ENCODE assay signal across 10 cellular contexts in genomic region chr1:237042892-237043576, GRCh38. TPM values are rescaled to one million over a fixed set of nuclear protein-coding genes. Genes with fewer than 3 reads are reported as not detected.
A peak's percentile ranks its signal among the peaks of the same experiment; 100 is the strongest.
DNase-seq lines count a peak whose midpoint lies in the region; TF ChIP-seq lines count a peak whose summit lies in the region.
"Had no signal": no experiment of that assay in that cellular context is flagged by ENCODE, and none has a peak within 500 bp of the region (broad histone marks: within the 10 kb centered on the region; RNA-seq: fewer than 3 reads in every experiment).

No MANE protein-coding gene starts in this region.

- CTCF ChIA-PET in CD8-positive, alpha-beta memory T cell (lab: Charles Lee), result no interaction called here

- TF ChIP-seq CTCF in GM06990 (IDR thresholded peaks at IDR 0.05; ENCODE audit: insufficient read depth, low read length, poor library complexity, severe bottlenecking) (no peak), WERI-Rb-1 (IDR thresholded peaks at IDR 0.05; ENCODE audit: low read depth, low read length) (no peak), left ventricle myocardium inferior (IDR thresholded peaks at IDR 0.05; ENCODE audit: borderline replicate concordance) (no peak)

- H3K9me3 Mint-ChIP-seq in CD8-positive, alpha-beta memory T cell, result peaks cover 0 to 2% (median 0%) of the 10 kb centered on the region in 5 donors
- H3K9me3 Mint-ChIP-seq: activated B cell treated with CpG ODN at 0.5 μM for 24 hours had no signal

- H3K4me1 Mint-ChIP-seq in CD8-positive, alpha-beta memory T cell, result peaks cover 7 to 22% (median 19%) of the 10 kb centered on the region in 3 donors

- DNase-seq in GM06990 (ENCODE audit: extremely low read depth, insufficient read length), result peak; percentile 28
- peak; percentile 42 for DNase-seq in WERI-Rb-1
- peak; percentile 52 for DNase-seq in left ventricle myocardium inferior
- DNase-seq in mucosa of gallbladder (ENCODE audit: low spot score), result no peak
- DNase-seq in NCI-H774 (lab: John Stamatoyannopoulos, UW), result no peak
- no peak for DNase-seq in NCI-H2196 treated with DMSO at 0.1 percent for 48 hours (lab: John Stamatoyannopoulos, UW; ENCODE audit: unreplicated experiment)
- no peak for DNase-seq in CD8-positive, alpha-beta memory T cell
- DNase-seq: activated B cell treated with CpG ODN at 0.5 μM for 24 hours, HFFc6 had no signal

- H3K4me3 ChIP-seq in GM06990 (replicated peaks; ENCODE audit: low read depth, low read length), result no peak overlapping the region
- H3K4me3 ChIP-seq in WERI-Rb-1 (ENCODE audit: low read depth, low read length), result peak overlapping the region; percentile 73
- H3K4me3 ChIP-seq in left ventricle myocardium inferior, result peak overlapping the region; percentile 77
- peak overlapping the region; percentile 70 for H3K4me3 ChIP-seq in rectal smooth muscle tissue (ENCODE audit: low read length)
- H3K4me3 ChIP-seq in CD8-positive, alpha-beta memory T cell (ENCODE audit: low read length), result no peak overlapping the region

- H3K27me3 ChIP-seq in GM06990 (replicated peaks; ENCODE audit: control insufficient read depth, insufficient read depth, low read length) (no peaks in the 10 kb centered on the region; the same call in 1 of the 2 replicates), WERI-Rb-1 (ENCODE audit: insufficient read depth, low read depth, severe bottlenecking) (peaks cover 12% of the 10 kb centered on the region), left ventricle myocardium inferior (ENCODE audit: low read depth) (peaks cover 47% of the 10 kb centered on the region), rectal smooth muscle tissue (ENCODE audit: control insufficient read depth, insufficient read depth, low read length) (peaks cover 6% of the 10 kb centered on the region)
- peaks cover 6% of the 10 kb centered on the region for H3K27me3 ChIP-seq in CD8-positive, alpha-beta memory T cell (ENCODE audit: insufficient read depth, low read length, poor library complexity, severe bottlenecking)

- H3K9me3 ChIP-seq in WERI-Rb-1 (ENCODE audit: severe bottlenecking) (no peaks in the 10 kb centered on the region), left ventricle myocardium inferior (replicated peaks) (no peaks in the 10 kb centered on the region)
- H3K9me3 ChIP-seq in CD8-positive, alpha-beta memory T cell (ENCODE audit: low read length), result no peaks in the 10 kb centered on the region

- peak overlapping the region in 3 of 7 donors; percentile 5 to 59 (median 9) for H3K4me3 Mint-ChIP-seq in CD8-positive, alpha-beta memory T cell
- H3K4me3 Mint-ChIP-seq: activated B cell treated with CpG ODN at 0.5 μM for 24 hours, HFFc6 had no signal

- no peak overlapping the region for H3K27ac Mint-ChIP-seq in CD8-positive, alpha-beta memory T cell
- H3K27ac Mint-ChIP-seq: activated B cell treated with CpG ODN at 0.5 μM for 24 hours, HFFc6 had no signal

- H3K36me3 ChIP-seq in GM06990 (ENCODE audit: control insufficient read depth, insufficient read depth, low read length), result no peaks in the 10 kb centered on the region
- H3K36me3 ChIP-seq in WERI-Rb-1, result no peaks in the 10 kb centered on the region
- H3K36me3 ChIP-seq in left ventricle myocardium inferior, result no peaks in the 10 kb centered on the region
- no peaks in the 10 kb centered on the region for H3K36me3 ChIP-seq in rectal smooth muscle tissue (ENCODE audit: control insufficient read depth, insufficient read depth, low read length)
- H3K36me3 ChIP-seq in CD8-positive, alpha-beta memory T cell (ENCODE audit: insufficient read depth, low read length), result no peaks in the 10 kb centered on the region

- H3K4me1 ChIP-seq in left ventricle myocardium inferior (peaks cover 33% of the 10 kb centered on the region), rectal smooth muscle tissue (ENCODE audit: control insufficient read depth, insufficient read depth, low read length) (peaks cover 3% of the 10 kb centered on the region)
- no peaks in the 10 kb centered on the region for H3K4me1 ChIP-seq in CD8-positive, alpha-beta memory T cell (ENCODE audit: insufficient read depth, low read length)

- no peak overlapping the region for H3K9ac ChIP-seq in rectal smooth muscle tissue (ENCODE audit: low read length)

- POLR2A ChIA-PET in CD8-positive, alpha-beta memory T cell (lab: Charles Lee), result no interaction called here

- intact Hi-C loops in left ventricle myocardium inferior (cut with micrococcal nuclease), result no loop called here

- no peaks in the 10 kb centered on the region for H3K36me3 Mint-ChIP-seq in CD8-positive, alpha-beta memory T cell

- peaks cover 20 to 51% of the 10 kb centered on the region in 2 donors for H3K27me3 Mint-ChIP-seq in CD8-positive, alpha-beta memory T cell

- H3K27ac ChIP-seq in WERI-Rb-1 (no peak overlapping the region), left ventricle myocardium inferior (replicated peaks) (peak overlapping the region; percentile 99), rectal smooth muscle tissue (ENCODE audit: low read depth, low read length) (peak overlapping the region; percentile 61)
- no peak overlapping the region for H3K27ac ChIP-seq in CD8-positive, alpha-beta memory T cell (ENCODE audit: low read depth, low read length)

RNA-seq across cellular contexts. Expression of gene RYR2, which starts 1.1 kb away (rescaled TPM):
- total RNA-seq in left ventricle myocardium inferior (783 TPM), mucosa of gallbladder (7.5 TPM)
- total RNA-seq in CD8-positive, alpha-beta memory T cell, result under 1 TPM; 0.11 to 0.13 TPM
- polyA plus RNA-seq in CD8-positive, alpha-beta memory T cell, result 0.06 TPM
- total RNA-seq: activated B cell treated with CpG ODN at 0.5 μM for 24 hours had no signal

RNA-seq across cellular contexts. Expression of gene MT1HL1, which starts 38.8 kb away (rescaled TPM):
- total RNA-seq in left ventricle myocardium inferior (not detected), mucosa of gallbladder (not detected)
- total RNA-seq in CD8-positive, alpha-beta memory T cell, result not detected
- polyA plus RNA-seq in CD8-positive, alpha-beta memory T cell, result not detected
- total RNA-seq: activated B cell treated with CpG ODN at 0.5 μM for 24 hours, HFFc6 had no signal

Comparison
In these comparisons a context has a peak if more than half of its experiments do, and no peak if none do; other contexts are left out.
1. DNase-seq: peak in GM06990 (single experiment), WERI-Rb-1 (single experiment) and left ventricle myocardium inferior (single experiment); none in mucosa of gallbladder (single experiment), NCI-H774 (single experiment), NCI-H2196 treated with DMSO at 0.1 percent for 48 hours (single experiment) and CD8-positive, alpha-beta memory T cell (0 of 5).
2. H3K4me3 ChIP-seq: peak in WERI-Rb-1 (single experiment), left ventricle myocardium inferior (single experiment) and rectal smooth muscle tissue (single experiment); none in GM06990 (single experiment) and CD8-positive, alpha-beta memory T cell (single experiment).
3. H3K27ac ChIP-seq: peak in left ventricle myocardium inferior (single experiment) and rectal smooth muscle tissue (single experiment); none in WERI-Rb-1 (single experiment) and CD8-positive, alpha-beta memory T cell (single experiment).
4. RNA of gene RYR2, which starts 1.1 kb away (total RNA-seq): 783 TPM in left ventricle myocardium inferior (single experiment); 7.5 TPM in mucosa of gallbladder (single experiment) and 0.11 to 0.13 TPM in CD8-positive, alpha-beta memory T cell; every median in the first group is over 10 times any median in the second.